8 cellular contexts compared by ENCODE assay signal in genomic region chr1:39266269-39266668, GRCh38.
DNase-seq lines count a peak whose midpoint lies in the region; ATAC-seq and TF ChIP-seq lines count a peak whose summit lies in the region.

No MANE protein-coding gene starts in this region.

- H3K4ac ChIP-seq in H9 (ENCODE audit: low read depth, low read length): no peak overlapping the region

- H3K27me3 Mint-ChIP-seq in CD4-positive, alpha-beta memory T cell: no peaks in the 10 kb centered on the region
- H3K27me3 Mint-ChIP-seq in H9 (ENCODE audit: low read depth): no peaks in the 10 kb centered on the region

- intact Hi-C loops in CD4-positive, alpha-beta memory T cell (cut with micrococcal nuclease): no loop called here
- intact Hi-C loops in tibial artery (cut with DNase I; ENCODE audit: low total_unique reads): loop anchor here (10.0 kb wide), 1 partner anchor 149 kb away; no protein-coding TSS in a partner anchor

- H3K14ac ChIP-seq in H9 (ENCODE audit: insufficient read depth, low read length): no peak overlapping the region

- TF ChIP-seq EP300 in gastroesophageal sphincter (IDR thresholded peaks at IDR 0.05): no peak

- no peak overlapping the region for H3K18ac ChIP-seq in H9 (ENCODE audit: insufficient read length, low read depth, low read length)

- peaks cover 14% of the 10 kb centered on the region; the same call in 1 of the 2 replicates for H3K79me2 ChIP-seq in H9 (ENCODE audit: insufficient read depth, low read length)

- no peak overlapping the region for H3K4me2 ChIP-seq in H9 (ENCODE audit: insufficient read depth, insufficient read length, low read length)

- no peaks in the 10 kb centered on the region for H3K9me3 ChIP-seq in CD4-positive, alpha-beta memory T cell (ENCODE audit: control insufficient read depth in 1 of 2, low read length in 2 of 2)
- H3K9me3 ChIP-seq in H9 (ENCODE audit: control insufficient read depth, low read depth, low read length) (no peaks in the 10 kb centered on the region), SJCRH30 (replicated peaks) (no peaks in the 10 kb centered on the region), gastroesophageal sphincter (no peaks in the 10 kb centered on the region), tibial artery (no peaks in the 10 kb centered on the region)

- peaks cover 7% of the 10 kb centered on the region for H3K23me2 ChIP-seq in H9 (ENCODE audit: insufficient read length, low read depth, low read length, poor library complexity, severe bottlenecking)

- peaks cover 2% of the 10 kb centered on the region for H3K36me3 ChIP-seq in CD4-positive, alpha-beta memory T cell (ENCODE audit: insufficient read depth, low read length)
- H3K36me3 ChIP-seq in SJCRH30 (no peaks in the 10 kb centered on the region; the same call in 1 of the 2 replicates), gastroesophageal sphincter (no peaks in the 10 kb centered on the region), tibial artery (no peaks in the 10 kb centered on the region)

- POLR2A ChIA-PET in CD4-positive, alpha-beta memory T cell (lab: Charles Lee; ENCODE audit: partially characterized antibody): interaction anchor here (1.1 to 1.3 kb wide), 2 partner anchors 10 to 62 kb away, joined by 3 read pairs; partner anchors contain the start of gene MACF1

- peaks cover 6% of the 10 kb centered on the region for H3K79me1 ChIP-seq in H9 (ENCODE audit: insufficient read depth, low read depth, low read length, poor library complexity, severe bottlenecking)

- H3K4me1 Mint-ChIP-seq in CD4-positive, alpha-beta memory T cell: peaks cover 62 to 89% (median 78%) of the 10 kb centered on the region in 4 donors
- peaks cover 48 to 58% of the 10 kb centered on the region in 2 experiments for H3K4me1 Mint-ChIP-seq in H9

- CTCF ChIA-PET in CD4-positive, alpha-beta memory T cell (lab: Charles Lee; ENCODE audit: partially characterized antibody): interaction anchor here (1.0 to 20.4 kb wide), 9 partner anchors 12 to 274 kb away, joined by 3 to 820 read pairs (median 4); no protein-coding TSS in a partner anchor

- no peaks in the 10 kb centered on the region for H4K20me1 ChIP-seq in H9 (ENCODE audit: control insufficient read depth, insufficient read depth, insufficient read length)

- H3K23ac ChIP-seq in H9 (ENCODE audit: insufficient read length, low read depth, low read length): no peak overlapping the region

- H2BK12ac ChIP-seq in H9 (ENCODE audit: insufficient read length, low read depth, low read length): no peak overlapping the region

- ATAC-seq in gastroesophageal sphincter: no peak
- no peak for ATAC-seq in HG02970 (IDR thresholded peaks at IDR 0.05; ENCODE audit: low FRiP score, unreplicated experiment)

- no peak overlapping the region for H2BK5ac ChIP-seq in H9 (ENCODE audit: insufficient read length, low read length)

- H4K5ac ChIP-seq in H9 (ENCODE audit: insufficient read length, low read depth, low read length): no peak overlapping the region

- no CpG with 5 or more reads among the region's 1 CpG for WGBS in H9 (ENCODE audit: extremely low coverage, insufficient read length, low lambda C conversion rate)
- WGBS in gastroesophageal sphincter (ENCODE audit: low coverage in 1 of 2), 2 donors: 25 to 60% methylated on average over 1 of the region's 1 CpG

- H3T11ph ChIP-seq in H9 (ENCODE audit: low read length): no peak overlapping the region

- no peak overlapping the region for H3K56ac ChIP-seq in H9 (ENCODE audit: insufficient read length, low read depth, low read length)

- no peak overlapping the region for H2BK20ac ChIP-seq in H9 (ENCODE audit: low read depth, low read length, poor library complexity, severe bottlenecking)

- no peaks in the 10 kb centered on the region for H3K27me3 ChIP-seq in CD4-positive, alpha-beta memory T cell (ENCODE audit: insufficient read depth, low read length)
- no peaks in the 10 kb centered on the region for H3K27me3 ChIP-seq in H9 (ENCODE audit: insufficient read depth, low read length)
- H3K27me3 ChIP-seq in SJCRH30: no peaks in the 10 kb centered on the region
- no peaks in the 10 kb centered on the region for H3K27me3 ChIP-seq in gastroesophageal sphincter
- no peaks in the 10 kb centered on the region for H3K27me3 ChIP-seq in tibial artery

- H4K8ac ChIP-seq in H9 (replicated peaks; ENCODE audit: insufficient read length, low read depth, low read length): no peak overlapping the region

- H2BK120ac ChIP-seq in H9 (ENCODE audit: low read depth, low read length, poor library complexity, severe bottlenecking): no peak overlapping the region

- no peak for DNase-seq in CD4-positive, alpha-beta memory T cell
- no peak for DNase-seq in H9
- peak; percentile 14 to 48 for DNase-seq in SJCRH30
- DNase-seq in tibial artery: no peak
- no peak for DNase-seq in AG08396 (ENCODE audit: low spot score)
- no peak for DNase-seq in occipital lobe (lab: John Stamatoyannopoulos, UW)

- no peak overlapping the region for H2AK5ac ChIP-seq in H9 (ENCODE audit: insufficient read length, low read length)

- no peak overlapping the region for H3K4me3 ChIP-seq in CD4-positive, alpha-beta memory T cell (ENCODE audit: low read length in 2 of 2)
- H3K4me3 ChIP-seq in SJCRH30 (no peak overlapping the region), gastroesophageal sphincter (no peak overlapping the region), tibial artery (no peak overlapping the region)

- no peak for TF ChIP-seq POLR2A in gastroesophageal sphincter (IDR thresholded peaks at IDR 0.05)

- no peak overlapping the region for H2BK15ac ChIP-seq in H9 (ENCODE audit: low read depth, low read length)

- peak overlapping the region in 3 of 8 donors; percentile 38 to 70 (median 50) for H3K4me3 Mint-ChIP-seq in CD4-positive, alpha-beta memory T cell
- no peak overlapping the region for H3K4me3 Mint-ChIP-seq in H9

- no peak overlapping the region for H3K9ac ChIP-seq in H9 (ENCODE audit: extremely low read depth, insufficient read length, low read length)

- no peak overlapping the region for H4K91ac ChIP-seq in H9 (ENCODE audit: insufficient read length, low read depth, low read length)

- TF ChIP-seq CTCF in H9 (conservative IDR thresholded peaks at IDR 0.05): peak; percentile 39; the same call in 2 of the 3 replicates
- peak in 3 of 4 experiments; percentile 16 to 38 (median 35) for TF ChIP-seq CTCF in gastroesophageal sphincter (IDR thresholded peaks at IDR 0.05)
- peak in 1 of 2 experiments; percentile 16 for TF ChIP-seq CTCF in tibial artery (IDR thresholded peaks at IDR 0.05)

- H3K27ac ChIP-seq in CD4-positive, alpha-beta memory T cell (ENCODE audit: low read depth, low read length): no peak overlapping the region
- H3K27ac ChIP-seq in H9 (ENCODE audit: insufficient read length, low read depth, low read length) (no peak overlapping the region), SJCRH30 (no peak overlapping the region), gastroesophageal sphincter (peak overlapping the region in 2 of 4 donors; percentile 84 to 87), tibial artery (peak overlapping the region in 1 of 2 donors; percentile 75)

- H3K4me1 ChIP-seq in CD4-positive, alpha-beta memory T cell (ENCODE audit: insufficient read depth, low read length): peaks cover 84% of the 10 kb centered on the region
- H3K4me1 ChIP-seq in H9 (ENCODE audit: insufficient read depth, low read length) (peaks cover 7% of the 10 kb centered on the region; the same call in 1 of the 2 replicates), SJCRH30 (peaks cover 43% of the 10 kb centered on the region), gastroesophageal sphincter (peaks cover 18 to 79% (median 42%) of the 10 kb centered on the region in 3 donors), tibial artery (peaks cover 0 to 73% (median 40%) of the 10 kb centered on the region in 4 donors)

- peaks cover 16 to 56% of the 10 kb centered on the region in 2 donors for H3K36me3 Mint-ChIP-seq in CD4-positive, alpha-beta memory T cell
- H3K36me3 Mint-ChIP-seq in H9 (ENCODE audit: insufficient read depth in 1 of 3, low read depth in 3 of 3): no peaks in the 10 kb centered on the region; a peak in 2 of 7 replicates

- H2AFZ ChIP-seq in H9 (ENCODE audit: low read length): no peak overlapping the region

- H3K9me3 Mint-ChIP-seq in CD4-positive, alpha-beta memory T cell: no peaks in the 10 kb centered on the region
- no peaks in the 10 kb centered on the region for H3K9me3 Mint-ChIP-seq in H9

- H3K27ac Mint-ChIP-seq in CD4-positive, alpha-beta memory T cell: peak overlapping the region in 5 of 7 donors; percentile 5 to 85 (median 77)
- peak overlapping the region in 1 of 3 experiments; percentile 65; a peak in 3 of 7 replicates for H3K27ac Mint-ChIP-seq in H9

Comparison
In these comparisons a context has a peak if more than half of its experiments do, and no peak if none do; other contexts are left out.
1. DNase-seq: peak in SJCRH30 (2 of 2); none in CD4-positive, alpha-beta memory T cell (0 of 5), H9 (single experiment), tibial artery (0 of 2), AG08396 (single experiment) and occipital lobe (single experiment).